16 cellular contexts compared by ENCODE assay signal in the genomic region with DNA sequence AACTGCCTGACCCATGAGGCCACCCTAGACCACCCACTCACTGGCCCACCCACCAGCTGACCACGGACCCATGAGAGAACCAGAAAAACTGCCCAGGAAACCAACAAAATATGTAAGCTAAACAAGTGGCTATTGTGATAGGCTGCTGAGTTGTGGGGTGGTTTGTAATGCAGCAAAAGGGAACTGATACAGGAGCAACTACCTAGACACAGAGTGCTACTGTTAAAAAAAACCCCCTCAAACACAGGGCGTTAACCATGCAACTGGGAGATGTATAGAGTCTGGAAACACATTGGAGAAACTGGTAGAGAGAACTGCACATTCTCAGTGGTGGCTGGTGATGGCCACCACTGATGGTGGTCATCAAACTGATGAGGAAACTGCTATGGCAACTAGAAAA.
DNase-seq lines count a peak whose midpoint lies in the region; ATAC-seq and TF ChIP-seq lines count a peak whose summit lies in the region.
"Had no signal": no experiment of that assay in that cellular context is flagged by ENCODE, and none has a peak within 500 bp of the region (broad histone marks: within the 10 kb centered on the region; RNA-seq: fewer than 3 reads in every experiment).

No MANE protein-coding gene starts in this region.

- 51 to 73% (median 57%) methylated on average over 2 of the region's 2 CpGs for WGBS in adrenal gland, 4 donors

- no peaks in the 10 kb centered on the region for H3K36me3 Mint-ChIP-seq in stimulated activated memory B cell treated with anti-CD40 and anti-IgM and Interleukin-4, amounts not matched to agents 10 μg/mL and 1 μg/mL and 100 μg/mL, for 72 hours
- H3K36me3 Mint-ChIP-seq: activated naive CD4-positive, alpha-beta T cell treated with anti-CD3 and anti-CD28 coated beads, Interleukin-2, amount 50 U/mL, for 24 hours had no signal

- no peak overlapping the region for H3K4me3 Mint-ChIP-seq in stimulated activated memory B cell treated with anti-CD40 and anti-IgM and Interleukin-4, amounts not matched to agents 10 μg/mL and 1 μg/mL and 100 μg/mL, for 72 hours
- H3K4me3 Mint-ChIP-seq: activated naive CD4-positive, alpha-beta T cell treated with anti-CD3 and anti-CD28 coated beads, Interleukin-2, amount 50 U/mL, for 24 hours had no signal

- TF ChIP-seq CTCF in adrenal gland (IDR thresholded peaks at IDR 0.05), result no peak
- no peak for TF ChIP-seq CTCF in left lung (IDR thresholded peaks at IDR 0.05)

- ATAC-seq in GM18909 (IDR thresholded peaks at IDR 0.05; ENCODE audit: poor library complexity, unreplicated experiment), result peak; percentile 93
- ATAC-seq in GM21619 (IDR thresholded peaks at IDR 0.05; ENCODE audit: unreplicated experiment), result peak; percentile 94
- peak; percentile 89 for ATAC-seq in HG03066 (IDR thresholded peaks at IDR 0.05; ENCODE audit: low read depth, unreplicated experiment)
- peak; percentile 76 for ATAC-seq in stimulated activated memory B cell treated with anti-CD40 and anti-IgM and Interleukin-4, amounts not matched to agents 10 μg/mL and 1 μg/mL and 100 μg/mL, for 72 hours
- no peak for ATAC-seq in left lung
- ATAC-seq: lower lobe of right lung had no signal

- H3K27me3 ChIP-seq in adrenal gland (no peaks in the 10 kb centered on the region), left lung (no peaks in the 10 kb centered on the region)
- H3K27me3 ChIP-seq: neutrophil, tibial nerve had no signal

- H3K27me3 Mint-ChIP-seq in stimulated activated memory B cell treated with anti-CD40 and anti-IgM and Interleukin-4, amounts not matched to agents 10 μg/mL and 1 μg/mL and 100 μg/mL, for 72 hours, result no peaks in the 10 kb centered on the region

- H3K4me1 Mint-ChIP-seq in stimulated activated memory B cell treated with anti-CD40 and anti-IgM and Interleukin-4, amounts not matched to agents 10 μg/mL and 1 μg/mL and 100 μg/mL, for 72 hours, result peaks cover 4% of the 10 kb centered on the region
- H3K4me1 Mint-ChIP-seq: activated naive CD4-positive, alpha-beta T cell treated with anti-CD3 and anti-CD28 coated beads, Interleukin-2, amount 50 U/mL, for 24 hours had no signal

- H3K27ac ChIP-seq in adrenal gland (no peak overlapping the region), left lung (no peak overlapping the region)
- H3K27ac ChIP-seq: epithelial cell of prostate, lower lobe of right lung, neutrophil, tibial nerve had no signal

- no peaks in the 10 kb centered on the region for H3K9me3 ChIP-seq in adrenal gland (replicated peaks in 1 of 3)
- H3K9me3 ChIP-seq in left lung, result peaks cover 0 to 4% of the 10 kb centered on the region in 2 donors
- H3K9me3 ChIP-seq: lower lobe of right lung, neutrophil had no signal

- peaks cover 5% of the 10 kb centered on the region for H3K9me3 Mint-ChIP-seq in stimulated activated memory B cell treated with anti-CD40 and anti-IgM and Interleukin-4, amounts not matched to agents 10 μg/mL and 1 μg/mL and 100 μg/mL, for 72 hours
- H3K9me3 Mint-ChIP-seq: activated naive CD4-positive, alpha-beta T cell treated with anti-CD3 and anti-CD28 coated beads, Interleukin-2, amount 50 U/mL, for 24 hours had no signal

- DNase-seq in adrenal gland (no peak), left lung (no peak), Kasumi-1 (lab: John Stamatoyannopoulos, UW) (no peak)
- DNase-seq: central memory CD4-positive, alpha-beta T cell; KG1; lower lobe of right lung; NCI-H2081; NCI-H82 had no signal

- H3K36me3 ChIP-seq in adrenal gland (replicated peaks in 1 of 2), result no peaks in the 10 kb centered on the region
- H3K36me3 ChIP-seq in left lung, result no peaks in the 10 kb centered on the region
- H3K36me3 ChIP-seq: lower lobe of right lung, neutrophil, tibial nerve had no signal

- H3K4me1 ChIP-seq in adrenal gland (replicated peaks in 1 of 2), result no peaks in the 10 kb centered on the region
- no peaks in the 10 kb centered on the region for H3K4me1 ChIP-seq in left lung
- H3K4me1 ChIP-seq: lower lobe of right lung, tibial nerve had no signal

- no peak for TF ChIP-seq POLR2A in adrenal gland (IDR thresholded peaks at IDR 0.05)

- intact Hi-C loops in adrenal gland (cut with DNase I), result no loop called here
- intact Hi-C loops in left lung (cut with DNase I), result no loop called here

- no peak overlapping the region for H3K27ac Mint-ChIP-seq in stimulated activated memory B cell treated with anti-CD40 and anti-IgM and Interleukin-4, amounts not matched to agents 10 μg/mL and 1 μg/mL and 100 μg/mL, for 72 hours
- H3K27ac Mint-ChIP-seq: activated naive CD4-positive, alpha-beta T cell treated with anti-CD3 and anti-CD28 coated beads, Interleukin-2, amount 50 U/mL, for 24 hours had no signal

- H3K4me3 ChIP-seq in adrenal gland, result no peak overlapping the region
- no peak overlapping the region for H3K4me3 ChIP-seq in left lung
- H3K4me3 ChIP-seq: lower lobe of right lung, tibial nerve had no signal
